13 cellular contexts compared by ENCODE assay signal in genomic region chr10:126663880-126664279, GRCh38. TPM values are rescaled to one million over a fixed set of nuclear protein-coding genes. Genes with fewer than 3 reads are reported as not detected.
DNase-seq lines count a peak whose midpoint lies in the region; ATAC-seq and TF ChIP-seq lines count a peak whose summit lies in the region.
"Had no signal": no experiment of that assay in that cellular context is flagged by ENCODE, and none has a peak within 500 bp of the region (broad histone marks: within the 10 kb centered on the region; RNA-seq: fewer than 3 reads in every experiment).

No MANE protein-coding gene starts in this region.

- TF ChIP-seq POLR2A in NB4 (IDR thresholded peaks at IDR 0.05; ENCODE audit: extremely low read depth, insufficient read length): no peak
- no peak for TF ChIP-seq POLR2A in gastroesophageal sphincter (IDR thresholded peaks at IDR 0.05)

- H3K9me3 ChIP-seq in muscle layer of duodenum (ENCODE audit: control insufficient read depth in 1 of 2, low read length in 2 of 2): no peaks in the 10 kb centered on the region
- H3K9me3 ChIP-seq in gastroesophageal sphincter: no peaks in the 10 kb centered on the region

- H3K4me3 ChIP-seq in AG10803 (ENCODE audit: low read length): no peak overlapping the region
- no peak overlapping the region for H3K4me3 ChIP-seq in NB4 (ENCODE audit: low read depth, low read length)
- peak overlapping the region in 32 of 59 donors; percentile 0 to 86 (median 26) for H3K4me3 ChIP-seq in dorsolateral prefrontal cortex
- no peak overlapping the region for H3K4me3 ChIP-seq in muscle layer of duodenum (ENCODE audit: low read depth in 1 of 2, low read length in 2 of 2)
- H3K4me3 ChIP-seq in gastroesophageal sphincter: no peak overlapping the region

- peaks cover 0 to 36% (median 12%) of the 10 kb centered on the region in 5 donors for H3K27me3 Mint-ChIP-seq in naive thymus-derived CD8-positive, alpha-beta T cell
- H3K27me3 Mint-ChIP-seq: activated naive CD8-positive, alpha-beta T cell treated with anti-CD3 and anti-CD28 coated beads, Interleukin-2, amount 10 ng/mL, durations not matched to agents 7 days and 5 days had no signal

- H3K4me1 Mint-ChIP-seq in naive thymus-derived CD8-positive, alpha-beta T cell: no peaks in the 10 kb centered on the region
- H3K4me1 Mint-ChIP-seq: activated naive CD8-positive, alpha-beta T cell treated with anti-CD3 and anti-CD28 coated beads, Interleukin-2, amount 10 ng/mL, durations not matched to agents 7 days and 5 days had no signal

- TF ChIP-seq EP300 in gastroesophageal sphincter (IDR thresholded peaks at IDR 0.05): no peak

- ATAC-seq in HG03159 (IDR thresholded peaks at IDR 0.05; ENCODE audit: unreplicated experiment): no peak
- no peak for ATAC-seq in gastroesophageal sphincter
- ATAC-seq in naive thymus-derived CD8-positive, alpha-beta T cell: no peak
- ATAC-seq in left colon: no peak

- H3K36me3 ChIP-seq in muscle layer of duodenum (ENCODE audit: control insufficient read depth in 1 of 2, insufficient read depth in 2 of 2, low read length in 2 of 2) (no peaks in the 10 kb centered on the region), gastroesophageal sphincter (no peaks in the 10 kb centered on the region)

- H3K27me3 ChIP-seq in dorsolateral prefrontal cortex (peaks cover 0 to 4% (median 0%) of the 10 kb centered on the region in 45 donors), muscle layer of duodenum (ENCODE audit: low read depth, low read length) (no peaks in the 10 kb centered on the region), gastroesophageal sphincter (peaks cover 13% of the 10 kb centered on the region)

- intact Hi-C loops in dorsolateral prefrontal cortex (cut with DNase I): loop anchor here (5.0 to 10.0 kb wide), 6 partner anchors 37 to 199 kb away; no protein-coding TSS in a partner anchor
- intact Hi-C loops in left colon (cut with DNase I, micrococcal nuclease): no loop called here

- H3K36me3 Mint-ChIP-seq in naive thymus-derived CD8-positive, alpha-beta T cell: no peaks in the 10 kb centered on the region
- H3K36me3 Mint-ChIP-seq: activated naive CD8-positive, alpha-beta T cell treated with anti-CD3 and anti-CD28 coated beads, Interleukin-2, amount 10 ng/mL, durations not matched to agents 7 days and 5 days had no signal

- POLR2A ChIA-PET in naive thymus-derived CD8-positive, alpha-beta T cell (lab: Charles Lee): no interaction called here

- no peak overlapping the region for H3K4me3 Mint-ChIP-seq in naive thymus-derived CD8-positive, alpha-beta T cell
- H3K4me3 Mint-ChIP-seq: activated naive CD8-positive, alpha-beta T cell treated with anti-CD3 and anti-CD28 coated beads, Interleukin-2, amount 10 ng/mL, durations not matched to agents 7 days and 5 days; HFFc6 had no signal

- peak; percentile 77 for DNase-seq in AG10803 (ENCODE audit: low read depth)
- DNase-seq in NB4 (ENCODE audit: low read depth): peak; percentile 22
- no peak for DNase-seq in dorsolateral prefrontal cortex
- no peak for DNase-seq in naive thymus-derived CD8-positive, alpha-beta T cell
- DNase-seq in left colon: no peak
- DNase-seq: activated naive CD8-positive, alpha-beta T cell treated with anti-CD3 and anti-CD28 coated beads, Interleukin-2, amount 10 ng/mL, durations not matched to agents 7 days and 5 days; HFFc6; NCI-H69 had no signal

- WGBS in gastroesophageal sphincter (ENCODE audit: low coverage in 1 of 2), 2 donors: 46 to 72% methylated on average over 2 to 5 of the region's 5 CpGs

- H3K27ac Mint-ChIP-seq in naive thymus-derived CD8-positive, alpha-beta T cell: no peak overlapping the region
- H3K27ac Mint-ChIP-seq: activated naive CD8-positive, alpha-beta T cell treated with anti-CD3 and anti-CD28 coated beads, Interleukin-2, amount 10 ng/mL, durations not matched to agents 7 days and 5 days; HFFc6 had no signal

- TF ChIP-seq CTCF in AG10803 (conservative IDR thresholded peaks at IDR 0.05; ENCODE audit: low read length): no peak
- TF ChIP-seq CTCF in NB4 (IDR thresholded peaks at IDR 0.05; ENCODE audit: low read depth, low read length): no peak
- TF ChIP-seq CTCF in dorsolateral prefrontal cortex (IDR thresholded peaks at IDR 0.05 in 54 of 56, conservative IDR thresholded peaks at IDR 0.05 in 2 of 56; ENCODE audit: low read depth in 1 of 56, partially characterized antibody in 56 of 56): no peak
- TF ChIP-seq CTCF in gastroesophageal sphincter (IDR thresholded peaks at IDR 0.05): no peak

- H3K27ac ChIP-seq in dorsolateral prefrontal cortex: peak overlapping the region; percentile 13 to 99 (median 97)
- peak overlapping the region; percentile 58 for H3K27ac ChIP-seq in muscle layer of duodenum (ENCODE audit: low read length)
- H3K27ac ChIP-seq in gastroesophageal sphincter: peak overlapping the region in 1 of 4 donors; percentile 38
- H3K27ac ChIP-seq: C4-2B had no signal

- H3K9me3 Mint-ChIP-seq in naive thymus-derived CD8-positive, alpha-beta T cell: peaks cover 0 to 3% (median 0%) of the 10 kb centered on the region in 9 donors

- H3K4me1 ChIP-seq in muscle layer of duodenum (ENCODE audit: control insufficient read depth in 1 of 2, insufficient read depth in 2 of 2, low read length in 2 of 2) (no peaks in the 10 kb centered on the region), gastroesophageal sphincter (peaks cover 0 to 4% (median 0%) of the 10 kb centered on the region in 3 donors)

RNA-seq across cellular contexts. Expression of gene C10orf90, which starts 6.6 kb away (rescaled TPM):
- total RNA-seq in dorsolateral prefrontal cortex: 100 to 1,000 TPM in 6 of 120 experiments, 10 to 100 TPM in 113, 1 to 10 TPM in 1; 8.8 to 166 (median 43.8) TPM
- total RNA-seq in gastroesophageal sphincter: not detected
- total RNA-seq in naive thymus-derived CD8-positive, alpha-beta T cell: not detected
- not detected for polyA plus RNA-seq in naive thymus-derived CD8-positive, alpha-beta T cell
- under 1 TPM in 1 of 2 donors, not detected in 1; 0.18 TPM for total RNA-seq in left colon
- total RNA-seq: activated naive CD8-positive, alpha-beta T cell treated with anti-CD3 and anti-CD28 coated beads, Interleukin-2, amount 10 ng/mL, durations not matched to agents 7 days and 5 days; HFFc6 had no signal
- polyA plus RNA-seq: neural cell had no signal

Comparison
In these comparisons a context has a peak if more than half of its experiments do, and no peak if none do; other contexts are left out.
1. DNase-seq: peak in AG10803 (single experiment) and NB4 (single experiment); none in dorsolateral prefrontal cortex (0 of 10), naive thymus-derived CD8-positive, alpha-beta T cell (0 of 10) and left colon (0 of 2).
2. H3K4me3 ChIP-seq: peak in dorsolateral prefrontal cortex (32 of 59); none in AG10803 (single experiment), NB4 (single experiment), muscle layer of duodenum (0 of 2) and gastroesophageal sphincter (0 of 2).
3. RNA of gene C10orf90, which starts 6.6 kb away (total RNA-seq): 8.8 to 166 TPM in dorsolateral prefrontal cortex; 0.18 TPM in left colon, not detected in gastroesophageal sphincter and not detected in naive thymus-derived CD8-positive, alpha-beta T cell; every median in the first group is over 4 times any median in the second.
4. intact Hi-C loops: an anchor here in dorsolateral prefrontal cortex (5.0 to 10.0 kb wide); none called in left colon.